In the genomic region with DNA sequence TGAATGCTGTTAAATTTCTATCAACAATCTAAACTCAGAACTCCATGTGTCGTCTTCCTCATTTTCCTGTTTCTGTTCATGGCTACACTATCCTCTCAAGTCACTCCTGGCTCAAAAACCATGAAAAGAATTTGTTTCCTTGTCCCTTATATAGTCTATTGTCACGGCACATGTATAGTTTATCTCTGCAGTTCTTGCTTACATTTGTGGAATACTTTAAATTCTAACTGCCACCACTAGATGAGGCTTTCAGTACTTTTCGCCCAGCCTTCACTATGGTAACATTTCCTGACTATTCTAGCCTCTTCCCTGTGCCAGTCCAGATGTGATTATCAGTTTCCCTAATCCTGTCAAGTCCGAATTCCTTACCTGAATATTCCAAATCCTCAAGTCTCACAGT, we compare ENCODE assay signal across 20 cellular contexts. TPM values are rescaled to one million over a fixed set of nuclear protein-coding genes. Genes with fewer than 3 reads are reported as not detected.
DNase-seq lines count a peak whose midpoint lies in the region; ATAC-seq, FAIRE-seq and TF ChIP-seq lines count a peak whose summit lies in the region.
"Had no signal": no experiment of that assay in that cellular context is flagged by ENCODE, and none has a peak within 500 bp of the region (broad histone marks: within the 10 kb centered on the region; RNA-seq: fewer than 3 reads in every experiment).

No MANE protein-coding gene starts in this region.

- H3K27ac Mint-ChIP-seq in endothelial cell (ENCODE audit: unreplicated experiment) = peak overlapping the region; percentile 50
- H3K27ac Mint-ChIP-seq in CD8-positive, alpha-beta T cell = no peak overlapping the region
- H3K27ac Mint-ChIP-seq: activated T-cell treated with anti-CD3 and anti-CD28 coated beads, Interleukin-2, amount 50 U/mL, for 72 hours; natural killer cell had no signal

- POLR2A ChIA-PET in CD8-positive, alpha-beta T cell (lab: Charles Lee) = no interaction called here

- no peak for ATAC-seq in GM18868 (IDR thresholded peaks at IDR 0.05; ENCODE audit: unreplicated experiment)
- ATAC-seq in CD8-positive, alpha-beta T cell = no peak
- no peak for ATAC-seq in HG03439 (IDR thresholded peaks at IDR 0.05; ENCODE audit: unreplicated experiment)
- ATAC-seq: activated T-cell treated with anti-CD3 and anti-CD28 coated beads, Interleukin-2, amount 50 U/mL, for 72 hours; natural killer cell; psoas muscle had no signal

- no peaks in the 10 kb centered on the region for H3K36me3 ChIP-seq in CD8-positive, alpha-beta T cell (ENCODE audit: insufficient read depth, low read length)

- no peaks in the 10 kb centered on the region for H3K9me3 ChIP-seq in CD8-positive, alpha-beta T cell (ENCODE audit: low read length)
- H3K9me3 ChIP-seq: esophagus squamous epithelium, psoas muscle, stomach had no signal

- H3K4me1 ChIP-seq in CD8-positive, alpha-beta T cell (ENCODE audit: insufficient read depth, low read length) = no peaks in the 10 kb centered on the region
- H3K4me1 ChIP-seq: BLaER1 treated with 17β-estradiol and CSF1 and Interleukin-3, amounts not matched to agents 10 nM and 100 nM; esophagus squamous epithelium; psoas muscle had no signal

- intact Hi-C loops in CD8-positive, alpha-beta T cell (cut with DNase I, micrococcal nuclease) = no loop called here

- no peaks in the 10 kb centered on the region for H3K36me3 Mint-ChIP-seq in endothelial cell (ENCODE audit: low read depth, unreplicated experiment)
- peaks cover 16% of the 10 kb centered on the region for H3K36me3 Mint-ChIP-seq in CD8-positive, alpha-beta T cell
- H3K36me3 Mint-ChIP-seq: natural killer cell had no signal

- TF ChIP-seq CTCF in D721Med (IDR thresholded peaks at IDR 0.05; ENCODE audit: insufficient read depth, missing control alignments) (peak; percentile 2), endothelial cell (IDR thresholded peaks at IDR 0.05; ENCODE audit: unreplicated experiment) (no peak)
- TF ChIP-seq CTCF in CD8-positive, alpha-beta T cell (IDR thresholded peaks at IDR 0.05) = no peak

- peaks cover 2% of the 10 kb centered on the region for H3K27me3 Mint-ChIP-seq in endothelial cell (ENCODE audit: unreplicated experiment)
- no peaks in the 10 kb centered on the region for H3K27me3 Mint-ChIP-seq in CD8-positive, alpha-beta T cell (ENCODE audit: low read depth)

- no peaks in the 10 kb centered on the region for H3K9me3 Mint-ChIP-seq in endothelial cell (ENCODE audit: unreplicated experiment)
- H3K9me3 Mint-ChIP-seq in CD8-positive, alpha-beta T cell = no peaks in the 10 kb centered on the region
- H3K9me3 Mint-ChIP-seq: activated T-cell treated with anti-CD3 and anti-CD28 coated beads, Interleukin-2, amount 50 U/mL, for 72 hours; natural killer cell had no signal

- no peak overlapping the region for H3K27ac ChIP-seq in CD8-positive, alpha-beta T cell (ENCODE audit: low read depth, low read length)
- H3K27ac ChIP-seq: BLaER1 treated with 17β-estradiol and CSF1 and Interleukin-3, amounts not matched to agents 10 nM and 100 nM; esophagus squamous epithelium; psoas muscle; stomach had no signal

- no peak overlapping the region for H3K4me3 Mint-ChIP-seq in endothelial cell (ENCODE audit: unreplicated experiment)
- H3K4me3 Mint-ChIP-seq in CD8-positive, alpha-beta T cell = no peak overlapping the region
- H3K4me3 Mint-ChIP-seq: activated T-cell treated with anti-CD3 and anti-CD28 coated beads, Interleukin-2, amount 50 U/mL, for 72 hours; natural killer cell had no signal

- DNase-seq in D721Med (ENCODE audit: insufficient read length, low spot score) = no peak
- peak; percentile 14 for DNase-seq in SK-MEL-5 (ENCODE audit: low read depth, low spot score)
- DNase-seq in endothelial cell (ENCODE audit: low spot score) = no peak
- peak; percentile 44 for DNase-seq in midbrain (lab: John Stamatoyannopoulos, UW)
- DNase-seq in CD8-positive, alpha-beta T cell = no peak
- no peak for DNase-seq in AG08395 (ENCODE audit: low spot score)
- DNase-seq: activated CD4-positive, alpha-beta T cell treated with anti-CD3 and anti-CD28 coated beads, Interleukin-2, amount 50 U/mL, for 48 hours; activated T-cell treated with anti-CD3 and anti-CD28 coated beads, Interleukin-2, amount 50 U/mL, for 72 hours; cortex of kidney; DMS53; esophagus squamous epithelium; natural killer cell; NCI-H446; psoas muscle; stimulated activated CD4-positive, alpha-beta T cell treated with anti-CD3 and anti-CD28 coated beads, Interleukin-15, amount 100 ng/mL, for 24 hours; stomach had no signal

- CTCF ChIA-PET in CD8-positive, alpha-beta T cell (lab: Charles Lee) = no interaction called here

- H3K4me3 ChIP-seq in CD8-positive, alpha-beta T cell (ENCODE audit: low read depth, low read length) = no peak overlapping the region
- H3K4me3 ChIP-seq: BLaER1 treated with 17β-estradiol and CSF1 and Interleukin-3, amounts not matched to agents 10 nM and 100 nM; esophagus squamous epithelium; psoas muscle; stomach had no signal

- no peak for FAIRE-seq in D721Med (lab: Jason Lieb, UNC)

- peaks cover 8% of the 10 kb centered on the region for H3K4me1 Mint-ChIP-seq in endothelial cell (ENCODE audit: unreplicated experiment)
- H3K4me1 Mint-ChIP-seq in CD8-positive, alpha-beta T cell (ENCODE audit: low read depth) = no peaks in the 10 kb centered on the region
- H3K4me1 Mint-ChIP-seq: natural killer cell had no signal

- H3K27me3 ChIP-seq in CD8-positive, alpha-beta T cell (ENCODE audit: insufficient read depth, low read length) = no peaks in the 10 kb centered on the region
- H3K27me3 ChIP-seq: BLaER1 treated with 17β-estradiol and CSF1 and Interleukin-3, amounts not matched to agents 10 nM and 100 nM; esophagus squamous epithelium; stomach had no signal

- in situ Hi-C loops in SK-MEL-5 (cut with HindIII; ENCODE audit: low pct_unique_long_range_greater_than_20kb, low sequenced_read_pairs) = no loop called here

RNA-seq across cellular contexts. Expression of a gene that starts 34.6 kb away (rescaled TPM):
- 0.11 TPM in 2 replicates for total RNA-seq in SK-MEL-5 (2014; rRNA removed; shearing (Covaris generic))
- polyA plus RNA-seq in SK-MEL-5 (2015; cell fraction: cytosol; rRNA removed) = not detected in 2 replicates
- polyA plus RNA-seq in SK-MEL-5 (2015; cell fraction: nucleus; rRNA removed) = not detected in 2 replicates
- not detected for total RNA-seq in endothelial cell (ENCODE audit: unreplicated experiment)
- total RNA-seq in CD8-positive, alpha-beta T cell = not detected
- total RNA-seq: esophagus squamous epithelium, LHCN-M2, stomach had no signal
- polyA plus RNA-seq: stomach had no signal

RNA-seq across cellular contexts. Expression of a gene that starts 56.2 kb away (rescaled TPM):
- 0.05 and 0.08 TPM in 2 replicates for total RNA-seq in SK-MEL-5 (2014; rRNA removed; shearing (Covaris generic))
- polyA plus RNA-seq in SK-MEL-5 (2015; cell fraction: cytosol; rRNA removed) = 0.77 TPM in 1 of 2 replicates, not detected in the other
- polyA plus RNA-seq in SK-MEL-5 (2015; cell fraction: nucleus; rRNA removed) = 0.26 and 0.81 TPM in 2 replicates
- not detected for total RNA-seq in endothelial cell (ENCODE audit: unreplicated experiment)
- not detected for total RNA-seq in CD8-positive, alpha-beta T cell
- total RNA-seq: activated T-cell treated with anti-CD3 and anti-CD28 coated beads, Interleukin-2, amount 50 U/mL, for 72 hours; natural killer cell had no signal

Comparison
In these comparisons a context has a peak if more than half of its experiments do, and no peak if none do; other contexts are left out.
1. DNase-seq: peak in SK-MEL-5 (single experiment) and midbrain (single experiment); none in D721Med (single experiment), endothelial cell (single experiment), CD8-positive, alpha-beta T cell (0 of 7) and AG08395 (single experiment).